ENCODE assay signal across 21 cellular contexts in the genomic region with DNA sequence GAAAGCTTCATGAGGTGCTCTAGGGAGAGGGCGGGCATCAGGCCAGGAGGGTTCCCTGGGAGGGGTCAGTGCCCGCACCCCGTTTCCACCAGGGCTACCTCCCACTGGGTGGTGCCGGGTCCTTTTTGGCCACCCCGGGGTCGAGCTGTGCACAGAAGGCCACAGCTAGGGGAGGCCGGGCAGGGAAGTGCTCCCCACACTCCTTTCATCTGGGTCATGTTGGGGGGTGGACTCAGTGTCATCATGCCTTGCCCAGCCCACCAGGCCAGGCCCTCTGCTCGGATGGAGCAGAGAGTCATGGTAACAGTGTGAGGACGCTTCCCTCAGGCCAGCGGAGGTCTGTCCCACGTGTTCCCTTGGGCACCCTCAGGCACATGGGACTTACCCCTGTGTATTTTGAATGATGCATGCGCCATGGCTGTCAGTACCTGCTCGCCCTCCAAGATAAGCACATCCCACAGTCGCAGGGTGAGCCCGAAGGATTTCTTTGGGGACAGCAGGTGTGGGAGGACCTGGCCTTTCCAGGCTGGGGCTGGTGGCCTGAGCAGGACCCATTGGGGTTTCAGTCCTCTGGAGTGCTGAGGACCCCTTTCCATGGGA. TPM values are rescaled to one million over a fixed set of nuclear protein-coding genes. Genes with fewer than 3 reads are reported as not detected.
"Had no signal": no experiment of that assay in that cellular context is flagged by ENCODE, and none has a peak within 500 bp of the region (broad histone marks: within the 10 kb centered on the region; RNA-seq: fewer than 3 reads in every experiment).

No MANE protein-coding gene starts in this region.

- H3K4me3 ChIP-seq: colonic mucosa, gastrocnemius medialis, prostate gland, right lobe of liver, suprapubic skin, upper lobe of right lung had no signal

- H3K27me3 Mint-ChIP-seq: activated CD8-positive, alpha-beta memory T cell treated with anti-CD3 and anti-CD28 coated beads, Interleukin-2, amount 10 ng/mL, durations not matched to agents 7 days and 5 days had no signal

- H3K9me3 Mint-ChIP-seq: activated T-cell treated with anti-CD3 and anti-CD28 coated beads, Interleukin-2, amount 50 U/mL, for 72 hours; natural killer cell had no signal

- H3K4me1 ChIP-seq: colonic mucosa, gastrocnemius medialis, prostate gland, suprapubic skin, upper lobe of right lung had no signal

- H3K36me3 Mint-ChIP-seq: activated CD8-positive, alpha-beta memory T cell treated with anti-CD3 and anti-CD28 coated beads, Interleukin-2, amount 10 ng/mL, durations not matched to agents 7 days and 5 days; natural killer cell had no signal

- ATAC-seq: activated CD8-positive, alpha-beta memory T cell treated with anti-CD3 and anti-CD28 coated beads, Interleukin-2, amount 10 ng/mL, durations not matched to agents 7 days and 5 days; activated T-cell treated with anti-CD3 and anti-CD28 coated beads, Interleukin-2, amount 50 U/mL, for 72 hours; gastrocnemius medialis; natural killer cell; right lobe of liver; upper lobe of right lung had no signal

- DNase-seq: activated CD4-positive, alpha-beta T cell treated with anti-CD3 and anti-CD28 coated beads, Interleukin-2, amount 50 U/mL, for 1 hour; activated CD8-positive, alpha-beta memory T cell treated with anti-CD3 and anti-CD28 coated beads, Interleukin-2, amount 10 ng/mL, durations not matched to agents 7 days and 5 days; activated naive CD4-positive, alpha-beta T cell; activated T-cell treated with anti-CD3 and anti-CD28 coated beads, Interleukin-2, amount 50 U/mL, for 72 hours; colonic mucosa; effector CD8-positive, alpha-beta T cell; gastrocnemius medialis; nucleus accumbens; stimulated activated CD4-positive, alpha-beta T cell treated with anti-CD3 and anti-CD28 coated beads, Interleukin-1b, Interleukin-23, amount 100 ng/mL, for 48 hours; stimulated activated naive CD4-positive, alpha-beta T cell; T-helper 1 cell; WERI-Rb-1 had no signal

- H3K36me3 ChIP-seq: colonic mucosa, gastrocnemius medialis, prostate gland, right lobe of liver, suprapubic skin, upper lobe of right lung, WERI-Rb-1 had no signal

- H3K27ac ChIP-seq: colonic mucosa, epithelial cell of prostate, gastrocnemius medialis, prostate gland, right lobe of liver, suprapubic skin, upper lobe of right lung, WERI-Rb-1 had no signal

- H3K27ac Mint-ChIP-seq: activated CD8-positive, alpha-beta memory T cell treated with anti-CD3 and anti-CD28 coated beads, Interleukin-2, amount 10 ng/mL, durations not matched to agents 7 days and 5 days; activated T-cell treated with anti-CD3 and anti-CD28 coated beads, Interleukin-2, amount 50 U/mL, for 72 hours; natural killer cell had no signal

- H3K4me3 Mint-ChIP-seq: activated CD8-positive, alpha-beta memory T cell treated with anti-CD3 and anti-CD28 coated beads, Interleukin-2, amount 10 ng/mL, durations not matched to agents 7 days and 5 days; activated T-cell treated with anti-CD3 and anti-CD28 coated beads, Interleukin-2, amount 50 U/mL, for 72 hours; natural killer cell had no signal

- H3K4me1 Mint-ChIP-seq: activated CD8-positive, alpha-beta memory T cell treated with anti-CD3 and anti-CD28 coated beads, Interleukin-2, amount 10 ng/mL, durations not matched to agents 7 days and 5 days; natural killer cell had no signal

- H3K9me3 ChIP-seq: colonic mucosa, gastrocnemius medialis, prostate gland, right lobe of liver, suprapubic skin, upper lobe of right lung had no signal

- H3K27me3 ChIP-seq: colonic mucosa, gastrocnemius medialis, right lobe of liver, suprapubic skin, upper lobe of right lung had no signal

RNA-seq across cellular contexts. Expression of gene TNFRSF13B, which starts 46.4 kb away (rescaled TPM):
- total RNA-seq: activated CD8-positive, alpha-beta memory T cell treated with anti-CD3 and anti-CD28 coated beads, Interleukin-2, amount 10 ng/mL, durations not matched to agents 7 days and 5 days; activated T-cell treated with anti-CD3 and anti-CD28 coated beads, Interleukin-2, amount 50 U/mL, for 72 hours; astrocyte; gastrocnemius medialis; kidney epithelial cell; lung microvascular endothelial cell; prostate gland; upper lobe of right lung had no signal
